Comparison of ENCODE assay signal across 27 cellular contexts in genomic region chr9:37925006-37925405, GRCh38. TPM values are rescaled to one million over a fixed set of nuclear protein-coding genes. Genes with fewer than 3 reads are reported as not detected.
DNase-seq lines count a peak whose midpoint lies in the region; ATAC-seq, FAIRE-seq and TF ChIP-seq lines count a peak whose summit lies in the region.
"Had no signal": no experiment of that assay in that cellular context is flagged by ENCODE, and none has a peak within 500 bp of the region (broad histone marks: within the 10 kb centered on the region; RNA-seq: fewer than 3 reads in every experiment).

No MANE protein-coding gene starts in this region.

- no peak overlapping the region for H2BK120ac ChIP-seq in H1 (replicated peaks; ENCODE audit: low read depth, low read length)

- no peak overlapping the region for H3K56ac ChIP-seq in H1 (replicated peaks; ENCODE audit: insufficient read length, low read depth, low read length)

- H4K91ac ChIP-seq in H1 (replicated peaks; ENCODE audit: insufficient read length, low read length): no peak overlapping the region

- H3K27ac ChIP-seq in RWPE1: peak overlapping the region; percentile 14; the same call in 1 of the 2 replicates
- H3K27ac ChIP-seq in H1 (ENCODE audit: low read depth, low read length): no peak overlapping the region
- peak overlapping the region; percentile 67 for H3K27ac ChIP-seq in neural cell (ENCODE audit: low read length)
- H3K27ac ChIP-seq: BLaER1, PC-9 had no signal

- no peaks in the 10 kb centered on the region for H3K36me3 ChIP-seq in H1 (ENCODE audit: control insufficient read depth in 2 of 4, insufficient read depth in 4 of 4, low read length in 3 of 4)
- H3K36me3 ChIP-seq in neural cell (ENCODE audit: insufficient read depth, low read length): no peaks in the 10 kb centered on the region
- H3K36me3 ChIP-seq: BLaER1 had no signal

- 88% methylated on average over 6 of the region's 6 CpGs; no CpG with 5 or more reads in 1 of the 2 experiments for WGBS in H1 (ENCODE audit: extremely low coverage in 1 of 2, insufficient coverage in 1 of 2, insufficient read length in 1 of 2, insufficient replicate concordance in 2 of 2, low coverage in 1 of 2, low lambda C conversion rate in 2 of 2, missing lambda C conversion rate in 1 of 2), 2 experiments

- POLR2A ChIA-PET in RWPE1 (lab: Yijun Ruan, JAX; ENCODE audit: low non-redundant PET) (no interaction called here), H1 (lab: Charles Lee; ENCODE audit: partially characterized antibody) (no interaction called here)
- POLR2A ChIA-PET in activated CD8-positive, alpha-beta T cell treated with anti-CD3 and anti-CD28 coated beads, Interleukin-2, amount 10 ng/mL, durations not matched to agents 7 days and 5 days (lab: Charles Lee): no interaction called here

- H2BK12ac ChIP-seq in H1 (ENCODE audit: low read depth, low read length): no peak overlapping the region

- DNase-seq in RWPE1 (ENCODE audit: low spot score) (no peak), H1 (ENCODE audit: low read depth in 1 of 2, low spot score in 2 of 2) (no peak), progenitor cell of endocrine pancreas (ENCODE audit: low spot score, unreplicated experiment) (no peak), DMS79 (lab: John Stamatoyannopoulos, UW) (no peak), AG08396 (ENCODE audit: low spot score) (no peak)
- no peak for DNase-seq in activated CD8-positive, alpha-beta T cell treated with anti-CD3 and anti-CD28 coated beads, Interleukin-2, amount 10 ng/mL, durations not matched to agents 7 days and 5 days
- DNase-seq: CD4-positive, CD25-positive, alpha-beta regulatory T cell; HFFc6; KBM-7; MG63; NCI-H1105 treated with DMSO at 0.1 percent for 48 hours; NCI-H146; NCI-H1930; NCI-H446; NCI-H526; NCI-H82; NK-92 treated with Interleukin-12 subunit alpha and Interleukin-12 subunit beta, amount 100 ng/mL, for 24 hours; PC-9; SHP77 had no signal

- TF ChIP-seq CTCF in RWPE1 (conservative IDR thresholded peaks at IDR 0.05; ENCODE audit: low read depth) (no peak), H1 (IDR thresholded peaks at IDR 0.05; ENCODE audit: control extremely low read depth in 1 of 3, insufficient read depth in 1 of 3, low read depth in 1 of 3, low read length in 3 of 3) (no peak), neural cell (IDR thresholded peaks at IDR 0.05; ENCODE audit: poor library complexity, severe bottlenecking) (no peak), progenitor cell of endocrine pancreas (IDR thresholded peaks at IDR 0.05; ENCODE audit: unreplicated experiment) (no peak)

- H3K9me3 ChIP-seq in H1 (ENCODE audit: insufficient read depth in 2 of 2, low read depth in 1 of 2, low read length in 1 of 2) (no peaks in the 10 kb centered on the region), neural cell (ENCODE audit: low read length) (no peaks in the 10 kb centered on the region)
- H3K9me3 ChIP-seq: BLaER1, HAP-1, MG63 had no signal

- no peak overlapping the region for H2BK20ac ChIP-seq in H1 (ENCODE audit: low read length)

- no peaks in the 10 kb centered on the region for H3K23me2 ChIP-seq in H1 (ENCODE audit: low read depth, low read length)

- H3K27me3 ChIP-seq in H1 (replicated peaks in 1 of 4; ENCODE audit: control insufficient read depth in 3 of 4, extremely low read depth in 1 of 4, insufficient read depth in 3 of 4, low read length in 3 of 4) (no peaks in the 10 kb centered on the region), neural cell (ENCODE audit: insufficient read depth, low read depth, low read length) (no peaks in the 10 kb centered on the region)
- H3K27me3 ChIP-seq: BLaER1, MG63 had no signal

- H3K4ac ChIP-seq in H1 (replicated peaks; ENCODE audit: insufficient read length, low read depth, low read length): no peak overlapping the region

- peak overlapping the region; percentile 46; the same call in 1 of the 2 replicates for H2BK15ac ChIP-seq in H1 (ENCODE audit: low read length)

- no peaks in the 10 kb centered on the region for H3K79me2 ChIP-seq in H1 (ENCODE audit: control insufficient read depth in 1 of 2, insufficient read depth in 2 of 2, low read length in 2 of 2)
- peaks cover 13% of the 10 kb centered on the region for H3K79me2 ChIP-seq in neural cell (replicated peaks; ENCODE audit: insufficient read depth, low read length)

- FAIRE-seq in H1 (lab: Jason Lieb, UNC): no peak
- FAIRE-seq: D721Med, G401.6, HTR-8/SVneo had no signal

- H3K27me3 Mint-ChIP-seq in progenitor cell of endocrine pancreas: no peaks in the 10 kb centered on the region
- H3K27me3 Mint-ChIP-seq in activated CD8-positive, alpha-beta T cell treated with anti-CD3 and anti-CD28 coated beads, Interleukin-2, amount 10 ng/mL, durations not matched to agents 7 days and 5 days (ENCODE audit: low read depth): no peaks in the 10 kb centered on the region
- H3K27me3 Mint-ChIP-seq: CD4-positive, CD25-positive, alpha-beta regulatory T cell had no signal

- H4K20me1 ChIP-seq in H1 (replicated peaks in 1 of 2; ENCODE audit: control insufficient read depth in 1 of 2, insufficient read depth in 2 of 2, low read length in 2 of 2) (peaks cover 0 to 3% of the 10 kb centered on the region in 2 experiments), neural cell (ENCODE audit: insufficient read depth) (no peaks in the 10 kb centered on the region)
- H4K20me1 ChIP-seq: BLaER1 had no signal

- no peak for ATAC-seq in activated CD8-positive, alpha-beta T cell treated with anti-CD3 and anti-CD28 coated beads, Interleukin-2, amount 10 ng/mL, durations not matched to agents 7 days and 5 days
- no peak for ATAC-seq in GM18858 (IDR thresholded peaks at IDR 0.05; ENCODE audit: unreplicated experiment)
- ATAC-seq: GM23338 had no signal

- H3K9ac ChIP-seq in H1 (replicated peaks in 1 of 4; ENCODE audit: extremely low read depth in 1 of 4, low read depth in 3 of 4, low read length in 3 of 4) (no peak overlapping the region), neural cell (ENCODE audit: low read length) (no peak overlapping the region)
- H3K9ac ChIP-seq: BLaER1 had no signal

- peaks cover 2% of the 10 kb centered on the region; the same call in 1 of the 2 replicates for H3K79me1 ChIP-seq in H1 (ENCODE audit: low read depth, low read length)

- no peak overlapping the region for H2BK5ac ChIP-seq in H1 (ENCODE audit: low read depth, low read length)

- H2AK5ac ChIP-seq in H1 (ENCODE audit: low read depth, low read length): no peak overlapping the region

- H4K5ac ChIP-seq in H1 (ENCODE audit: insufficient read length, low read depth, low read length): no peak overlapping the region

- H3K27ac Mint-ChIP-seq in progenitor cell of endocrine pancreas: peak overlapping the region; percentile 61
- H3K27ac Mint-ChIP-seq in activated CD8-positive, alpha-beta T cell treated with anti-CD3 and anti-CD28 coated beads, Interleukin-2, amount 10 ng/mL, durations not matched to agents 7 days and 5 days: no peak overlapping the region

- H2AFZ ChIP-seq in H1 (ENCODE audit: low read length): no peak overlapping the region
- no peak overlapping the region for H2AFZ ChIP-seq in neural cell (ENCODE audit: low read depth, low read length)
- H2AFZ ChIP-seq: GM23338, PC-9 had no signal

- TF ChIP-seq EP300 in H1 (IDR thresholded peaks at IDR 0.05; ENCODE audit: borderline replicate concordance in 1 of 2, low read depth in 2 of 2, low read length in 2 of 2) (no peak), neural cell (conservative IDR thresholded peaks at IDR 0.05; ENCODE audit: poor library complexity, severe bottlenecking) (no peak)

- H3K9me3 Mint-ChIP-seq in progenitor cell of endocrine pancreas (ENCODE audit: low read depth): no peaks in the 10 kb centered on the region
- H3K9me3 Mint-ChIP-seq in activated CD8-positive, alpha-beta T cell treated with anti-CD3 and anti-CD28 coated beads, Interleukin-2, amount 10 ng/mL, durations not matched to agents 7 days and 5 days (ENCODE audit: insufficient read depth): no peaks in the 10 kb centered on the region
- H3K9me3 Mint-ChIP-seq: CD4-positive, CD25-positive, alpha-beta regulatory T cell; GM23338; HFFc6 had no signal

- no peak overlapping the region for H3K4me3 ChIP-seq in H1 (ENCODE audit: extremely low read depth in 1 of 4, insufficient read depth in 2 of 4, low read depth in 3 of 4, low read length in 4 of 4)
- H3K4me3 ChIP-seq in neural cell (ENCODE audit: low read length): peak overlapping the region; percentile 42
- H3K4me3 ChIP-seq: BLaER1, GM23338, HAP-1, MG63, PC-9 had no signal

- no peak overlapping the region for H3K18ac ChIP-seq in H1 (ENCODE audit: extremely low read depth, low read length)

- no peak overlapping the region for H3K4me3 Mint-ChIP-seq in progenitor cell of endocrine pancreas (ENCODE audit: low read depth)
- no peak overlapping the region for H3K4me3 Mint-ChIP-seq in activated CD8-positive, alpha-beta T cell treated with anti-CD3 and anti-CD28 coated beads, Interleukin-2, amount 10 ng/mL, durations not matched to agents 7 days and 5 days
- H3K4me3 Mint-ChIP-seq: CD4-positive, CD25-positive, alpha-beta regulatory T cell; GM23338; HFFc6 had no signal

- H3K4me2 ChIP-seq in H1 (ENCODE audit: insufficient read depth in 1 of 2, low read depth in 2 of 2, low read length in 2 of 2) (no peak overlapping the region), neural cell (ENCODE audit: low read length) (no peak overlapping the region)
- H3K4me2 ChIP-seq: BLaER1, GM23338, PC-9 had no signal

- H3K4me1 Mint-ChIP-seq in progenitor cell of endocrine pancreas (ENCODE audit: low read depth): peaks cover 12% of the 10 kb centered on the region
- peaks cover 4% of the 10 kb centered on the region for H3K4me1 Mint-ChIP-seq in activated CD8-positive, alpha-beta T cell treated with anti-CD3 and anti-CD28 coated beads, Interleukin-2, amount 10 ng/mL, durations not matched to agents 7 days and 5 days (ENCODE audit: low read depth)

- peaks cover 5% of the 10 kb centered on the region for H3F3A ChIP-seq in neural cell (ENCODE audit: insufficient read depth, low read length, poor library complexity, severe bottlenecking)

- no peak for TF ChIP-seq POLR2A in H1 (IDR thresholded peaks at IDR 0.05; ENCODE audit: control extremely low read depth in 1 of 2, low read depth in 2 of 2, low read length in 2 of 2)

- peaks cover 0 to 32% (median 14%) of the 10 kb centered on the region in 4 experiments; a peak in 5 of 7 replicates for H3K4me1 ChIP-seq in H1 (replicated peaks in 1 of 4; ENCODE audit: control insufficient read depth in 3 of 4, insufficient read depth in 4 of 4, low read length in 3 of 4)

- CTCF ChIA-PET in RWPE1 (lab: Yijun Ruan, JAX): interaction anchor here (0.7 to 2.2 kb wide), 2 partner anchors 11 to 507 kb away, joined by 5 to 14 read pairs; no protein-coding TSS in a partner anchor
- CTCF ChIA-PET in H1 (lab: Charles Lee; ENCODE audit: partially characterized antibody): interaction anchor here (1.0 to 3.1 kb wide), 5 partner anchors 9 to 100 kb away, joined by 3 to 29 read pairs (median 5); no protein-coding TSS in a partner anchor
- CTCF ChIA-PET in activated CD8-positive, alpha-beta T cell treated with anti-CD3 and anti-CD28 coated beads, Interleukin-2, amount 10 ng/mL, durations not matched to agents 7 days and 5 days (lab: Charles Lee): interaction anchor here (1.1 to 1.2 kb wide), 2 partner anchors 11 to 20 kb away, joined by 3 to 4 read pairs; no protein-coding TSS in a partner anchor

- no peaks in the 10 kb centered on the region for H3K9me2 ChIP-seq in neural cell (ENCODE audit: insufficient read depth, low read length)

- no peak overlapping the region for H3K14ac ChIP-seq in H1 (ENCODE audit: insufficient read length)

- TF ChIP-seq RAD21 in H1 (IDR thresholded peaks at IDR 0.05 in 1 of 2, conservative IDR thresholded peaks at IDR 0.05 in 1 of 2; ENCODE audit: low read depth in 2 of 2, low read length in 2 of 2) (no peak), neural cell (conservative IDR thresholded peaks at IDR 0.05) (no peak)

- no peak overlapping the region for H3K23ac ChIP-seq in H1 (ENCODE audit: insufficient read length)

- H3K36me3 Mint-ChIP-seq in progenitor cell of endocrine pancreas (ENCODE audit: insufficient read depth): peaks cover 3% of the 10 kb centered on the region
- H3K36me3 Mint-ChIP-seq in activated CD8-positive, alpha-beta T cell treated with anti-CD3 and anti-CD28 coated beads, Interleukin-2, amount 10 ng/mL, durations not matched to agents 7 days and 5 days (ENCODE audit: low read depth): no peaks in the 10 kb centered on the region
- H3K36me3 Mint-ChIP-seq: CD4-positive, CD25-positive, alpha-beta regulatory T cell had no signal

- no peak overlapping the region for H4K8ac ChIP-seq in H1 (ENCODE audit: extremely low read depth, insufficient read depth, low read length)

RNA-seq across cellular contexts. Expression of gene SLC25A51, which starts 21.1 kb away (rescaled TPM):
- 14.5 and 16.8 TPM in 2 replicates for total RNA-seq in H1 (2021; fragmentation: NEBNext Ultra II Directional; extraction: Animal tissue kit (Norgen Biotek cat#: 25700))
- 5.4 and 8.0 TPM in 2 replicates for polyA plus RNA-seq in H1 (2011; rRNA removed)
- polyA plus RNA-seq in H1 (2011; cell fraction: cytosol; rRNA removed): 6.3 TPM
- 6.7 TPM for polyA plus RNA-seq in H1 (2011; cell fraction: nucleus; rRNA removed)
- polyA plus RNA-seq in H1 (2012, experiment 1 of 2): 5.5 to 7.7 TPM (median 6.4 TPM) in 4 replicates
- 1.9 TPM for polyA plus RNA-seq in H1 (2012, experiment 2 of 2)
- polyA plus RNA-seq in H1 (2013, experiment 1 of 2): 8.0 TPM
- polyA plus RNA-seq in H1 (2013, experiment 2 of 2): 7.4 TPM
- polyA minus RNA-seq in H1 (2011; rRNA and poly(A)+ RNA removed): 37.8 and 43.4 TPM in 2 replicates
- 11.3 TPM for polyA minus RNA-seq in H1 (2011; cell fraction: cytosol; rRNA and poly(A)+ RNA removed)
- polyA minus RNA-seq in H1 (2011; cell fraction: nucleus; rRNA and poly(A)+ RNA removed): 28.6 TPM
- 26.8 and 34.5 TPM in 2 replicates for polyA plus RNA-seq in neural cell
- polyA minus RNA-seq in neural cell: 102 and 106 TPM in 2 replicates
- total RNA-seq in progenitor cell of endocrine pancreas: 29.1 and 32.5 TPM in 2 replicates
- 10 to 100 TPM; 31.7 to 33.6 TPM for total RNA-seq in activated CD8-positive, alpha-beta T cell treated with anti-CD3 and anti-CD28 coated beads, Interleukin-2, amount 10 ng/mL, durations not matched to agents 7 days and 5 days
